ENCODE assay signal across 9 cellular contexts in the genomic region with DNA sequence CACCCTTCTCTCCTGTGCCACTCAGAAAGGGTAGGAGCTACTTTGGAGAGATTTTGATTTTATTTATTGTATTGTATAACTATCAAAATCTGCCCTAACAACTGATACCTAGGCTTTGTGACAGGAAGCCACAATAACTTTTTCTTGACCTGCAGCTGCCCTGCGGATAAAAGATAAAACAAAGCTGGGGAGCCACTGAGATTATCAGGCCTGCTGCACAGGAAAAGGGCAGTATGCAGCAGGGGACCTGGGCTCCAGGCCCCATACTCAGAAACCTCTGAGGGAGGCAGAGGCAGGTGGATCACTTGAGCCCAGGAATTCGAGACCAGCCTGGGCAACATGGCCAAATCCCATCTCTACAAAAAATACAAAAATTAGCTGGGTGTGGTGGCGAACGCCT. TPM values are rescaled to one million over a fixed set of nuclear protein-coding genes. Genes with fewer than 3 reads are reported as not detected.
DNase-seq lines count a peak whose midpoint lies in the region; ATAC-seq and TF ChIP-seq lines count a peak whose summit lies in the region.
"Had no signal": no experiment of that assay in that cellular context is flagged by ENCODE, and none has a peak within 500 bp of the region (broad histone marks: within the 10 kb centered on the region; RNA-seq: fewer than 3 reads in every experiment).

No MANE protein-coding gene starts in this region.

- H3K27me3 ChIP-seq in SK-N-SH (ENCODE audit: insufficient read depth) (no peaks in the 10 kb centered on the region), right lobe of liver (no peaks in the 10 kb centered on the region), stomach (no peaks in the 10 kb centered on the region)

- H3K27ac Mint-ChIP-seq in activated naive CD8-positive, alpha-beta T cell treated with anti-CD3 and anti-CD28 coated beads, Interleukin-2, amount 50 U/mL, for 24 hours, result no peak overlapping the region

- H3K36me3 Mint-ChIP-seq in activated naive CD8-positive, alpha-beta T cell treated with anti-CD3 and anti-CD28 coated beads, Interleukin-2, amount 50 U/mL, for 24 hours (ENCODE audit: low read depth), result no peaks in the 10 kb centered on the region

- peak overlapping the region; percentile 75 for H3K4me3 Mint-ChIP-seq in activated naive CD8-positive, alpha-beta T cell treated with anti-CD3 and anti-CD28 coated beads, Interleukin-2, amount 50 U/mL, for 24 hours

- H3K36me3 ChIP-seq in SK-N-SH (replicated peaks in 1 of 2; ENCODE audit: control insufficient read depth in 1 of 2, insufficient read depth in 2 of 2, low read length in 1 of 2) (peaks cover 3 to 4% of the 10 kb centered on the region in 2 experiments), right lobe of liver (no peaks in the 10 kb centered on the region), stomach (peaks cover 0 to 8% (median 0%) of the 10 kb centered on the region in 4 donors)

- peak overlapping the region; percentile 97 for H3K4me2 ChIP-seq in SK-N-SH

- peaks cover 8 to 31% of the 10 kb centered on the region in 2 experiments; a peak in 3 of 4 replicates for H3K4me1 ChIP-seq in SK-N-SH (ENCODE audit: control insufficient read depth in 1 of 2, insufficient read depth in 2 of 2, low read depth in 1 of 2, low read length in 1 of 2)
- peaks cover 0 to 7% (median 0%) of the 10 kb centered on the region in 4 donors for H3K4me1 ChIP-seq in right lobe of liver
- peaks cover 26 to 57% (median 42%) of the 10 kb centered on the region in 4 donors for H3K4me1 ChIP-seq in stomach

- peak overlapping the region in 1 of 2 experiments; percentile 86; a peak in 2 of 4 replicates for H3K27ac ChIP-seq in SK-N-SH (ENCODE audit: low read depth in 2 of 2, low read length in 1 of 2)
- peak overlapping the region; percentile 58 to 83 (median 69) for H3K27ac ChIP-seq in right lobe of liver
- peak overlapping the region in 4 of 5 donors; percentile 90 to 97 (median 95) for H3K27ac ChIP-seq in stomach

- peak overlapping the region; percentile 80 for H2AFZ ChIP-seq in SK-N-SH (ENCODE audit: low read depth)

- no peak for TF ChIP-seq POLR2A in right lobe of liver (IDR thresholded peaks at IDR 0.05)
- TF ChIP-seq POLR2A in stomach (IDR thresholded peaks at IDR 0.05), result no peak

- H3F3A ChIP-seq in SK-N-SH (replicated peaks; ENCODE audit: insufficient read depth), result peaks cover 15% of the 10 kb centered on the region

- H3K27me3 Mint-ChIP-seq in activated naive CD8-positive, alpha-beta T cell treated with anti-CD3 and anti-CD28 coated beads, Interleukin-2, amount 50 U/mL, for 24 hours, result peaks cover 11% of the 10 kb centered on the region

- peak overlapping the region; percentile 72 for H3K9ac ChIP-seq in SK-N-SH

- no peak for TF ChIP-seq CTCF in SK-N-SH (IDR thresholded peaks at IDR 0.05)
- TF ChIP-seq CTCF in right lobe of liver (IDR thresholded peaks at IDR 0.05), result no peak
- TF ChIP-seq CTCF in stomach (IDR thresholded peaks at IDR 0.05), result no peak

- no peak overlapping the region for H3K4me3 ChIP-seq in SK-N-SH (ENCODE audit: low read depth in 2 of 2, low read length in 1 of 2)
- H3K4me3 ChIP-seq in right lobe of liver, result no peak overlapping the region
- H3K4me3 ChIP-seq in stomach, result peak overlapping the region in 2 of 4 donors; percentile 69 to 77

- H3K9me3 ChIP-seq in SK-N-SH (no peaks in the 10 kb centered on the region), right lobe of liver (no peaks in the 10 kb centered on the region), stomach (no peaks in the 10 kb centered on the region)

- POLR2A ChIA-PET in SK-N-SH (lab: Yijun Ruan, JAX), result interaction anchor here (0.9 to 1.4 kb wide), 2 partner anchors 20 to 41 kb away, joined by 4 read pairs; a partner anchor contains a TSS

- TF ChIP-seq EP300 in SK-N-SH (IDR thresholded peaks at IDR 0.05; ENCODE audit: borderline replicate concordance in 1 of 2, low read depth in 1 of 2, low read length in 1 of 2) (no peak), stomach (IDR thresholded peaks at IDR 0.05) (no peak)

- intact Hi-C loops in right lobe of liver (cut with DNase I), result no loop called here
- intact Hi-C loops in stomach (cut with DNase I; ENCODE audit: low total_unique reads), result no loop called here

- DNase-seq in SK-N-SH (no peak), right lobe of liver (no peak), stomach (no peak)
- no peak for DNase-seq in activated naive CD8-positive, alpha-beta T cell treated with anti-CD3 and anti-CD28 coated beads, Interleukin-2, amount 50 U/mL, for 24 hours
- DNase-seq: NCI-H524 treated with DMSO at 0.1 percent for 48 hours had no signal

- 96% methylated on average over 4 of the region's 4 CpGs for WGBS in SK-N-SH (ENCODE audit: low lambda C conversion rate)
- 77% methylated on average over 3 of the region's 4 CpGs for WGBS in right lobe of liver (ENCODE audit: insufficient coverage, low coverage, low lambda C conversion rate, missing lambda C conversion rate)
- WGBS in stomach, 5 donors, result 69 to 84% (median 72%) methylated on average over 4 of the region's 4 CpGs

- ATAC-seq in SK-N-SH treated with all-trans-retinoic acid at 6 μM for 48 hours, result no peak
- ATAC-seq in activated naive CD8-positive, alpha-beta T cell treated with anti-CD3 and anti-CD28 coated beads, Interleukin-2, amount 50 U/mL, for 24 hours, result no peak
- ATAC-seq in right lobe of liver, result no peak
- no peak for ATAC-seq in GM21737 (IDR thresholded peaks at IDR 0.05; ENCODE audit: unreplicated experiment)
- ATAC-seq in GM21515 (IDR thresholded peaks at IDR 0.05; ENCODE audit: unreplicated experiment), result no peak
- ATAC-seq in HG03342 (IDR thresholded peaks at IDR 0.05; ENCODE audit: unreplicated experiment), result no peak

- peaks cover 23% of the 10 kb centered on the region; the same call in 1 of the 2 replicates for H3K79me2 ChIP-seq in SK-N-SH (ENCODE audit: insufficient read depth)

- CTCF ChIA-PET in SK-N-SH (lab: Yijun Ruan, JAX), result interaction anchor here (1.2 to 1.6 kb wide), 2 partner anchors 8 to 33 kb away, joined by 5 to 8 read pairs; no protein-coding TSS in a partner anchor

- TF ChIP-seq RAD21 in SK-N-SH (IDR thresholded peaks at IDR 0.05; ENCODE audit: low read length), result no peak

- no peaks in the 10 kb centered on the region for H4K20me1 ChIP-seq in SK-N-SH (ENCODE audit: insufficient read depth)

- H3K9me2 ChIP-seq in SK-N-SH, result no peaks in the 10 kb centered on the region

- H3K9me3 Mint-ChIP-seq in activated naive CD8-positive, alpha-beta T cell treated with anti-CD3 and anti-CD28 coated beads, Interleukin-2, amount 50 U/mL, for 24 hours, result no peaks in the 10 kb centered on the region

- H3K4me1 Mint-ChIP-seq in activated naive CD8-positive, alpha-beta T cell treated with anti-CD3 and anti-CD28 coated beads, Interleukin-2, amount 50 U/mL, for 24 hours, result peaks cover 9% of the 10 kb centered on the region

TF ChIP-seq in SK-N-SH, 30 proteins besides CTCF, POLR2A, EP300 and RAD21:
- TF ChIP-seq NFIC (IDR thresholded peaks at IDR 0.05; ENCODE audit: borderline replicate concordance), result no peak

TF ChIP-seq in SK-N-SH treated with all-trans-retinoic acid at 6 μM for 48 hours, 23 proteins besides CTCF, POLR2A, EP300 and RAD21 (continues in another document):
- TF ChIP-seq TOX (CRISPR knock-in tag; IDR thresholded peaks at IDR 0.05; ENCODE audit: borderline replicate concordance), result no peak
- TF ChIP-seq, protein P1, sequence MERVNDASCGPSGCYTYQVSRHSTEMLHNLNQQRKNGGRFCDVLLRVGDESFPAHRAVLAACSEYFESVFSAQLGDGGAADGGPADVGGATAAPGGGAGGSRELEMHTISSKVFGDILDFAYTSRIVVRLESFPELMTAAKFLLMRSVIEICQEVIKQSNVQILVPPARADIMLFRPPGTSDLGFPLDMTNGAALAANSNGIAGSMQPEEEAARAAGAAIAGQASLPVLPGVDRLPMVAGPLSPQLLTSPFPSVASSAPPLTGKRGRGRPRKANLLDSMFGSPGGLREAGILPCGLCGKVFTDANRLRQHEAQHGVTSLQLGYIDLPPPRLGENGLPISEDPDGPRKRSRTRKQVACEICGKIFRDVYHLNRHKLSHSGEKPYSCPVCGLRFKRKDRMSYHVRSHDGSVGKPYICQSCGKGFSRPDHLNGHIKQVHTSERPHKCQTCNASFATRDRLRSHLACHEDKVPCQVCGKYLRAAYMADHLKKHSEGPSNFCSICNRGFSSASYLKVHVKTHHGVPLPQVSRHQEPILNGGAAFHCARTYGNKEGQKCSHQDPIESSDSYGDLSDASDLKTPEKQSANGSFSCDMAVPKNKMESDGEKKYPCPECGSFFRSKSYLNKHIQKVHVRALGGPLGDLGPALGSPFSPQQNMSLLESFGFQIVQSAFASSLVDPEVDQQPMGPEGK (CRISPR knock-in tag; IDR thresholded peaks at IDR 0.05; ENCODE audit: borderline replicate concordance), result no peak

RNA-seq across cellular contexts. Expression of a gene that starts 1.0 kb away (rescaled TPM):
- polyA plus RNA-seq in SK-N-SH (2012; rRNA removed) (20.6 and 22.1 TPM in 2 replicates), stomach (10 to 100 TPM; 15.2 to 23.5 (median 16.7) TPM)
- polyA plus RNA-seq in SK-N-SH (2012; cell fraction: cytosol; rRNA removed), result 10.7 and 15.9 TPM in 2 replicates
- 40.5 and 107 TPM in 2 replicates for polyA plus RNA-seq in SK-N-SH (2012; cell fraction: nucleus; rRNA removed)
- total RNA-seq in right lobe of liver (10 to 100 TPM in 2 of 6 experiments, 1 to 10 TPM in 4; 3.4 to 21.8 (median 6.8) TPM), stomach (100 to 1,000 TPM in 1 of 5 donors, 10 to 100 TPM in 4; 20.4 to 120 (median 48.3) TPM)

RNA-seq across cellular contexts. Expression of a gene that starts 5.5 kb away (rescaled TPM):
- polyA plus RNA-seq in SK-N-SH (2012; rRNA removed), result 0.57 and 1.1 TPM in 2 replicates
- 0.62 and 0.67 TPM in 2 replicates for polyA plus RNA-seq in SK-N-SH (2012; cell fraction: cytosol; rRNA removed)
- polyA plus RNA-seq in SK-N-SH (2012; cell fraction: nucleus; rRNA removed), result 4.0 and 4.1 TPM in 2 replicates
- 1 to 10 TPM in 1 of 6 experiments, under 1 TPM in 2, not detected in 3; 0.37 to 3.5 (median 0.86) TPM for total RNA-seq in right lobe of liver
- 1 to 10 TPM in 1 of 5 donors, not detected in 4; 4.9 TPM for total RNA-seq in stomach
- 10 to 100 TPM in 1 of 3 donors, 1 to 10 TPM in 1, not detected in 1; 3.0 to 12.4 TPM for polyA plus RNA-seq in stomach

RNA-seq across cellular contexts. Expression of a gene that starts 20.2 kb away (rescaled TPM):
- polyA plus RNA-seq in SK-N-SH (2012; rRNA removed) (82.8 and 115 TPM in 2 replicates), stomach (10 to 100 TPM; 13.1 to 72.2 (median 39.0) TPM)
- 82.5 and 93.2 TPM in 2 replicates for polyA plus RNA-seq in SK-N-SH (2012; cell fraction: cytosol; rRNA removed)
- polyA plus RNA-seq in SK-N-SH (2012; cell fraction: nucleus; rRNA removed), result 40.8 and 50.3 TPM in 2 replicates
- total RNA-seq in right lobe of liver (1 to 10 TPM in 4 of 6 experiments, under 1 TPM in 1, not detected in 1; 0.66 to 5.8 (median 3.7) TPM), stomach (10 to 100 TPM in 4 of 5 donors, not detected in 1; 10.5 to 37.5 (median 13.4) TPM)

RNA-seq across cellular contexts. Expression of a gene that starts 24.6 kb away (rescaled TPM):
- polyA plus RNA-seq in SK-N-SH (2012; rRNA removed) (48.4 and 54.8 TPM in 2 replicates), stomach (10 to 100 TPM; 36.8 to 63.7 (median 58.3) TPM)
- 26.6 and 38.9 TPM in 2 replicates for polyA plus RNA-seq in SK-N-SH (2012; cell fraction: cytosol; rRNA removed)
- 68.5 and 73.9 TPM in 2 replicates for polyA plus RNA-seq in SK-N-SH (2012; cell fraction: nucleus; rRNA removed)
- total RNA-seq in right lobe of liver (10 to 100 TPM; 13.9 to 32.1 (median 19.4) TPM), stomach (100 to 1,000 TPM in 3 of 5 donors, 10 to 100 TPM in 2; 26.6 to 216 (median 131) TPM)

RNA-seq across cellular contexts. Expression of a gene that starts 24.8 kb away (rescaled TPM):
- 2.3 and 2.9 TPM in 2 replicates for polyA plus RNA-seq in SK-N-SH (2012; rRNA removed)
- polyA plus RNA-seq in SK-N-SH (2012; cell fraction: cytosol; rRNA removed), result 1.5 and 2.2 TPM in 2 replicates
- 2.3 and 3.3 TPM in 2 replicates for polyA plus RNA-seq in SK-N-SH (2012; cell fraction: nucleus; rRNA removed)
- total RNA-seq in right lobe of liver, result 1 to 10 TPM; 1.7 to 2.7 (median 1.9) TPM
- 1 to 10 TPM in 2 of 5 donors, under 1 TPM in 2, not detected in 1; 0.87 to 2.3 (median 1.6) TPM for total RNA-seq in stomach
- 1 to 10 TPM; 1.4 to 2.1 (median 1.8) TPM for polyA plus RNA-seq in stomach
